Comparison of ENCODE assay signal across 8 cellular contexts in the genomic region with DNA sequence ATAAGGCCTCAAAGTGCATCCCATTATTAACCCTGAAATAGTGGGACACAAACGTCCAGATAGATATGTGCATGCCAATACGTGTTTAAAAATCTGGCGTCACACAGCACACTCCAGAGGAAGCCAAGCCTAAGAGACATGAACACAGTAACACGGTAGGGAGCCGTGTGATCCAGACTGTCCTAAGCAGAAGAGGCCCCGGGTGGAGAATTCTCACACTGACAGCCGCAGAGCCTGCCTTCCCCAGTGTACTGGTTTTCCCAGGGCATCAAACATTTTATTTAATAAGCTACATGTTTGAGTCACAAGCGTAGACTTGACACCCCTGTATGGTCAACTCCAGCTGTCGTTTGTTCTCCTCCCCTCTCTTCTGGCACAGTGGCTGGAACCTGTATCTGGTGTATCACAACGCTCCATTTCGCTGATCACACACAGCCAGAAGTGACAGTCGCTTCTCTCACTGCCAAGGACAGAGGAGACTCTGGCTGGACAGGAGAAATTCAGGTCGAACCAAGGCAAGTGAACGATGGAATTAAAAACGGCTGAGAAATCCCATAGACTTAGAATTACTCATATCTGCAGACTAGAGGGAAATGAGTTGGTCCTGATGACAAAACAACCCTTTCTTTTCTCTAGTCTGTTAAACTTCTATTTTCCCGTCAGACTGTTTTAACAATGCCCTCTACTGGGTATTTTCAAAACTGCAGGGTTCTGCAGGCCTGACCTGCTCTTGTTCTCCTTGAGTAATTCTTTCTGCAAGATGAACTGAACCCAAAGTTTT.
DNase-seq lines count a peak whose midpoint lies in the region; ATAC-seq, FAIRE-seq and TF ChIP-seq lines count a peak whose summit lies in the region.

No MANE protein-coding gene starts in this region.

- H3K9me3 ChIP-seq in OCI-LY7 (ENCODE audit: low read length), result no peaks in the 10 kb centered on the region
- no peaks in the 10 kb centered on the region for H3K9me3 ChIP-seq in lower lobe of right lung

- POLR2A ChIA-PET in OCI-LY7 (lab: Charles Lee), result no interaction called here

- H2AFZ ChIP-seq in OCI-LY7 (ENCODE audit: low read length), result no peak overlapping the region

- ATAC-seq in lower lobe of right lung, result peak; percentile 23 to 45
- no peak for ATAC-seq in GM21381 (IDR thresholded peaks at IDR 0.05; ENCODE audit: unreplicated experiment)
- no peak for ATAC-seq in HG02938 (IDR thresholded peaks at IDR 0.05; ENCODE audit: unreplicated experiment)
- no peak for ATAC-seq in GM21528 (IDR thresholded peaks at IDR 0.05; ENCODE audit: low FRiP score, unreplicated experiment)

- peak; percentile 14 for DNase-seq in COR-L47 (lab: John Stamatoyannopoulos, UW)
- peak; percentile 17 for DNase-seq in GM12892 (ENCODE audit: insufficient read length)
- DNase-seq in OCI-LY7 (ENCODE audit: low spot score), result peak; percentile 20
- DNase-seq in ecto neural progenitor cell (ENCODE audit: low spot score), result peak; percentile 46
- DNase-seq in lower lobe of right lung, result no peak

- peak; percentile 48 for FAIRE-seq in GM12892 (lab: Jason Lieb, UNC)

- H3K27ac ChIP-seq in OCI-LY7 (ENCODE audit: low read depth, low read length, poor library complexity, severe bottlenecking) (no peak overlapping the region), lower lobe of right lung (no peak overlapping the region)

- no peak overlapping the region for H3K4me3 ChIP-seq in OCI-LY7 (ENCODE audit: low read depth, low read length, poor library complexity, severe bottlenecking)
- no peak overlapping the region for H3K4me3 ChIP-seq in lower lobe of right lung

- H3K79me2 ChIP-seq in OCI-LY7 (ENCODE audit: insufficient read depth, low read depth, low read length), result no peaks in the 10 kb centered on the region

- intact Hi-C loops in OCI-LY7 (cut with micrococcal nuclease; ENCODE audit: unreplicated experiment), result no loop called here
- intact Hi-C loops in lower lobe of right lung (cut with DNase I), result no loop called here

- no peaks in the 10 kb centered on the region for H3K27me3 ChIP-seq in lower lobe of right lung (ENCODE audit: low read depth)

- no peaks in the 10 kb centered on the region for H3K9me2 ChIP-seq in OCI-LY7 (ENCODE audit: insufficient read depth, low read length)

- CTCF ChIA-PET in OCI-LY7 (lab: Charles Lee; ENCODE audit: unreplicated experiment), result no interaction called here

- H3K4me1 ChIP-seq in OCI-LY7 (ENCODE audit: insufficient read depth, low read length, poor library complexity, severe bottlenecking) (no peaks in the 10 kb centered on the region), lower lobe of right lung (no peaks in the 10 kb centered on the region)

- TF ChIP-seq POLR2A in GM12892 (IDR thresholded peaks at IDR 0.05; ENCODE audit: low read depth, low read length), result no peak

- no peak overlapping the region for H3K4me2 ChIP-seq in OCI-LY7 (ENCODE audit: low read length)

- BruUV-seq in OCI-LY7 (replicated peaks; lab: Mats Ljungman, UMichigan), result no TSS peak

- no peaks in the 10 kb centered on the region for H4K20me1 ChIP-seq in OCI-LY7 (ENCODE audit: insufficient read depth, low read length)

- TF ChIP-seq CTCF in OCI-LY7 (conservative IDR thresholded peaks at IDR 0.05; ENCODE audit: low read length) (peak; percentile 84), lower lobe of right lung (IDR thresholded peaks at IDR 0.05) (peak; percentile 67)

- H3K36me3 ChIP-seq in OCI-LY7 (ENCODE audit: insufficient read depth, low read length) (no peaks in the 10 kb centered on the region), lower lobe of right lung (no peaks in the 10 kb centered on the region)

Comparison
In these comparisons a context has a peak if more than half of its experiments do, and no peak if none do; other contexts are left out.
1. ATAC-seq: peak in lower lobe of right lung (2 of 2); none in GM21381 (single experiment), HG02938 (single experiment) and GM21528 (single experiment).